9 cellular contexts compared by ENCODE assay signal in genomic region chr2:218387369-218388194, GRCh38. TPM values are rescaled to one million over a fixed set of nuclear protein-coding genes. Genes with fewer than 3 reads are reported as not detected.
DNase-seq lines count a peak whose midpoint lies in the region; ATAC-seq and TF ChIP-seq lines count a peak whose summit lies in the region.
"Had no signal": no experiment of that assay in that cellular context is flagged by ENCODE, and none has a peak within 500 bp of the region (broad histone marks: within the 10 kb centered on the region; RNA-seq: fewer than 3 reads in every experiment).

No MANE protein-coding gene starts in this region.

- WGBS in lower leg skin, 2 donors = 11 to 25% methylated on average over 32 to 38 of the region's 38 CpGs

- H3K27me3 Mint-ChIP-seq in activated CD4-positive, alpha-beta T cell treated with anti-CD3 and anti-CD28 coated beads for 36 hours = no peaks in the 10 kb centered on the region
- peaks cover 10% of the 10 kb centered on the region for H3K27me3 Mint-ChIP-seq in activated CD4-positive, alpha-beta T cell treated with anti-CD3 and anti-CD28 coated beads, Interleukin-2, amount 10 ng/mL, durations not matched to agents 24 days and 14 days
- H3K27me3 Mint-ChIP-seq in naive thymus-derived CD8-positive, alpha-beta T cell = peaks cover 0 to 2% (median 0%) of the 10 kb centered on the region in 5 donors

- TF ChIP-seq CTCF in lower leg skin (IDR thresholded peaks at IDR 0.05) = no peak

- H3K9me3 Mint-ChIP-seq in activated CD4-positive, alpha-beta T cell treated with anti-CD3 and anti-CD28 coated beads for 36 hours (ENCODE audit: low read depth) = no peaks in the 10 kb centered on the region
- H3K9me3 Mint-ChIP-seq in activated CD4-positive, alpha-beta T cell treated with anti-CD3 and anti-CD28 coated beads, Interleukin-2, amount 10 ng/mL, durations not matched to agents 24 days and 14 days = no peaks in the 10 kb centered on the region
- no peaks in the 10 kb centered on the region for H3K9me3 Mint-ChIP-seq in naive thymus-derived CD8-positive, alpha-beta T cell

- H3K27ac Mint-ChIP-seq in activated CD4-positive, alpha-beta T cell treated with anti-CD3 and anti-CD28 coated beads for 36 hours = peak overlapping the region; percentile 1
- no peak overlapping the region for H3K27ac Mint-ChIP-seq in activated CD4-positive, alpha-beta T cell treated with anti-CD3 and anti-CD28 coated beads, Interleukin-2, amount 10 ng/mL, durations not matched to agents 24 days and 14 days
- peak overlapping the region in 6 of 10 donors; percentile 53 to 95 (median 83) for H3K27ac Mint-ChIP-seq in naive thymus-derived CD8-positive, alpha-beta T cell

- no peak for TF ChIP-seq POLR2A in lower leg skin (IDR thresholded peaks at IDR 0.05)

- H3K36me3 Mint-ChIP-seq in activated CD4-positive, alpha-beta T cell treated with anti-CD3 and anti-CD28 coated beads for 36 hours (ENCODE audit: low read depth) = no peaks in the 10 kb centered on the region
- H3K36me3 Mint-ChIP-seq in activated CD4-positive, alpha-beta T cell treated with anti-CD3 and anti-CD28 coated beads, Interleukin-2, amount 10 ng/mL, durations not matched to agents 24 days and 14 days (ENCODE audit: low read depth) = no peaks in the 10 kb centered on the region
- H3K36me3 Mint-ChIP-seq in naive thymus-derived CD8-positive, alpha-beta T cell = no peaks in the 10 kb centered on the region

- peak overlapping the region; percentile 1 for H3K4me3 Mint-ChIP-seq in activated CD4-positive, alpha-beta T cell treated with anti-CD3 and anti-CD28 coated beads for 36 hours
- H3K4me3 Mint-ChIP-seq in activated CD4-positive, alpha-beta T cell treated with anti-CD3 and anti-CD28 coated beads, Interleukin-2, amount 10 ng/mL, durations not matched to agents 24 days and 14 days = no peak overlapping the region
- peak overlapping the region; percentile 31 to 75 (median 58) for H3K4me3 Mint-ChIP-seq in naive thymus-derived CD8-positive, alpha-beta T cell

- CTCF ChIA-PET in activated CD4-positive, alpha-beta T cell treated with anti-CD3 and anti-CD28 coated beads for 36 hours (lab: Charles Lee) = no interaction called here

- H3K4me3 ChIP-seq in lower leg skin (ENCODE audit: low read depth, poor library complexity, severe bottlenecking) = no peak overlapping the region

- H3K4me1 Mint-ChIP-seq in activated CD4-positive, alpha-beta T cell treated with anti-CD3 and anti-CD28 coated beads for 36 hours = peaks cover 4% of the 10 kb centered on the region
- H3K4me1 Mint-ChIP-seq in activated CD4-positive, alpha-beta T cell treated with anti-CD3 and anti-CD28 coated beads, Interleukin-2, amount 10 ng/mL, durations not matched to agents 24 days and 14 days = peaks cover 4% of the 10 kb centered on the region
- peaks cover 2 to 16% (median 12%) of the 10 kb centered on the region in 4 donors for H3K4me1 Mint-ChIP-seq in naive thymus-derived CD8-positive, alpha-beta T cell

- peak; percentile 82 for ATAC-seq in activated CD4-positive, alpha-beta T cell treated with anti-CD3 and anti-CD28 coated beads for 36 hours
- ATAC-seq in esophagus mucosa (peak; percentile 63), HG03280 (IDR thresholded peaks at IDR 0.05; ENCODE audit: unreplicated experiment) (no peak)
- peak; percentile 90 to 92 for ATAC-seq in naive thymus-derived CD8-positive, alpha-beta T cell

- intact Hi-C loops in activated CD4-positive, alpha-beta T cell treated with anti-CD3 and anti-CD28 coated beads for 36 hours (cut with DNase I, micrococcal nuclease) = no loop called here
- intact Hi-C loops in activated CD4-positive, alpha-beta T cell treated with anti-CD3 and anti-CD28 coated beads, Interleukin-2, amount 10 ng/mL, durations not matched to agents 24 days and 14 days (cut with micrococcal nuclease) = no loop called here
- intact Hi-C loops in lower leg skin (cut with DNase I; ENCODE audit: low total_unique reads) = no loop called here

- POLR2A ChIA-PET in activated CD4-positive, alpha-beta T cell treated with anti-CD3 and anti-CD28 coated beads for 36 hours (lab: Charles Lee) = no interaction called here
- POLR2A ChIA-PET in naive thymus-derived CD8-positive, alpha-beta T cell (lab: Charles Lee) = interaction anchor here (0.9 kb wide), 2 partner anchors 17 to 103 kb away, joined by 3 read pairs; no protein-coding TSS in a partner anchor

- DNase-seq in activated CD4-positive, alpha-beta T cell treated with anti-CD3 and anti-CD28 coated beads for 36 hours = peak; percentile 40
- no peak for DNase-seq in activated CD4-positive, alpha-beta T cell treated with anti-CD3 and anti-CD28 coated beads, Interleukin-2, amount 10 ng/mL, durations not matched to agents 24 days and 14 days
- peak; percentile 74 for DNase-seq in RPMI8226
- peak in 6 of 10 donors; percentile 43 to 70 (median 57) for DNase-seq in naive thymus-derived CD8-positive, alpha-beta T cell
- no peak for DNase-seq in lower leg skin (ENCODE audit: low spot score in 2 of 2)
- DNase-seq in HUDEP-2 (lab: John Stamatoyannopoulos, UW; ENCODE audit: unreplicated experiment in 76 of 76) = no peak

RNA-seq across cellular contexts. Expression of gene SLC11A1, which starts 5.5 kb away (rescaled TPM):
- under 1 TPM; 0.05 to 0.09 TPM for total RNA-seq in activated CD4-positive, alpha-beta T cell treated with anti-CD3 and anti-CD28 coated beads for 36 hours
- total RNA-seq in activated CD4-positive, alpha-beta T cell treated with anti-CD3 and anti-CD28 coated beads, Interleukin-2, amount 10 ng/mL, durations not matched to agents 24 days and 14 days = 0.12 and 0.19 TPM in 2 replicates
- total RNA-seq in esophagus mucosa = 3.5 TPM
- total RNA-seq in naive thymus-derived CD8-positive, alpha-beta T cell = 1 to 10 TPM in 1 of 2 experiments, under 1 TPM in 1; 0.47 to 1.2 TPM
- under 1 TPM; 0.27 to 0.90 (median 0.73) TPM for polyA plus RNA-seq in naive thymus-derived CD8-positive, alpha-beta T cell
- total RNA-seq in lower leg skin = 1 to 10 TPM; 2.2 to 4.6 (median 3.5) TPM

RNA-seq across cellular contexts. Expression of gene CTDSP1, which starts 12.1 kb away (rescaled TPM):
- total RNA-seq in activated CD4-positive, alpha-beta T cell treated with anti-CD3 and anti-CD28 coated beads for 36 hours = 10 to 100 TPM; 57.7 to 65.4 TPM
- total RNA-seq in activated CD4-positive, alpha-beta T cell treated with anti-CD3 and anti-CD28 coated beads, Interleukin-2, amount 10 ng/mL, durations not matched to agents 24 days and 14 days = 103 and 106 TPM in 2 replicates
- total RNA-seq in esophagus mucosa (64.2 TPM), lower leg skin (100 to 1,000 TPM in 2 of 4 donors, 10 to 100 TPM in 2; 64.8 to 108 (median 99.9) TPM)
- total RNA-seq in naive thymus-derived CD8-positive, alpha-beta T cell = 100 to 1,000 TPM; 143 to 144 TPM
- 10 to 100 TPM; 19.3 to 22.7 (median 19.8) TPM for polyA plus RNA-seq in naive thymus-derived CD8-positive, alpha-beta T cell

RNA-seq across cellular contexts. Expression of gene CATIP, which starts 30.9 kb away (rescaled TPM):
- total RNA-seq in activated CD4-positive, alpha-beta T cell treated with anti-CD3 and anti-CD28 coated beads for 36 hours = not detected
- total RNA-seq in activated CD4-positive, alpha-beta T cell treated with anti-CD3 and anti-CD28 coated beads, Interleukin-2, amount 10 ng/mL, durations not matched to agents 24 days and 14 days = not detected in 2 replicates
- total RNA-seq in esophagus mucosa = not detected
- total RNA-seq in naive thymus-derived CD8-positive, alpha-beta T cell = not detected
- polyA plus RNA-seq in naive thymus-derived CD8-positive, alpha-beta T cell = not detected
- total RNA-seq in lower leg skin = not detected
- total RNA-seq: T-helper 2 cell treated with Interferon-gamma antibody and Interleukin-4, amounts not matched to agents 100 ng/mL and 5 ng/mL, for 36 hours had no signal

RNA-seq across cellular contexts. Expression of gene VIL1, which starts 31.3 kb away (rescaled TPM):
- not detected for total RNA-seq in activated CD4-positive, alpha-beta T cell treated with anti-CD3 and anti-CD28 coated beads for 36 hours
- not detected in 2 replicates for total RNA-seq in activated CD4-positive, alpha-beta T cell treated with anti-CD3 and anti-CD28 coated beads, Interleukin-2, amount 10 ng/mL, durations not matched to agents 24 days and 14 days
- total RNA-seq in esophagus mucosa (not detected), lower leg skin (under 1 TPM in 2 of 4 donors, not detected in 2; 0.84 to 0.98 TPM)
- not detected for total RNA-seq in naive thymus-derived CD8-positive, alpha-beta T cell
- under 1 TPM in 2 of 3 donors, not detected in 1; 0.03 to 0.05 TPM for polyA plus RNA-seq in naive thymus-derived CD8-positive, alpha-beta T cell
- total RNA-seq: T-helper 2 cell treated with Interferon-gamma antibody and Interleukin-4, amounts not matched to agents 100 ng/mL and 5 ng/mL, for 36 hours had no signal

Comparison
In these comparisons a context has a peak if more than half of its experiments do, and no peak if none do; other contexts are left out.
1. DNase-seq: peak in activated CD4-positive, alpha-beta T cell treated with anti-CD3 and anti-CD28 coated beads for 36 hours (single experiment), RPMI8226 (single experiment) and naive thymus-derived CD8-positive, alpha-beta T cell (6 of 10); none in activated CD4-positive, alpha-beta T cell treated with anti-CD3 and anti-CD28 coated beads, Interleukin-2, amount 10 ng/mL, durations not matched to agents 24 days and 14 days (single experiment), lower leg skin (0 of 2) and HUDEP-2 (0 of 76).